ENCODE assay signal across 8 cellular contexts in genomic region chr5:149730620-149731331, GRCh38.
DNase-seq lines count a peak whose midpoint lies in the region; ATAC-seq and TF ChIP-seq lines count a peak whose summit lies in the region.

No MANE protein-coding gene starts in this region.

- H3K4me3 ChIP-seq in HUES6 (ENCODE audit: low read depth, low read length) (peak overlapping the region; percentile 70), WERI-Rb-1 (ENCODE audit: low read depth, low read length) (peak overlapping the region; percentile 71)

- DNase-seq in EL (peak; percentile 43), WERI-Rb-1 (peak; percentile 37), caudate nucleus (lab: John Stamatoyannopoulos, UW) (peak in 41 of 61 donors; percentile 15 to 79 (median 56)), kidney tubule cell (ENCODE audit: low spot score) (peak; percentile 12), COLO829 (ENCODE audit: low spot score) (no peak)
- peak; percentile 33 for DNase-seq in stimulated activated CD4-positive, alpha-beta T cell treated with anti-CD3 and anti-CD28 coated beads, Interleukin-1b, Interleukin-23, amount 100 ng/mL, for 48 hours

- H3K36me3 ChIP-seq in HUES6 (ENCODE audit: control insufficient read depth, insufficient read depth, low read length) (no peaks in the 10 kb centered on the region), WERI-Rb-1 (no peaks in the 10 kb centered on the region)

- H3K9me3 ChIP-seq in HUES6 (ENCODE audit: control insufficient read depth, insufficient read depth, low read depth, low read length) (no peaks in the 10 kb centered on the region), WERI-Rb-1 (ENCODE audit: severe bottlenecking) (no peaks in the 10 kb centered on the region)

- TF ChIP-seq CTCF in WERI-Rb-1 (IDR thresholded peaks at IDR 0.05; ENCODE audit: low read depth, low read length): peak; percentile 16; the same call in 1 of the 2 replicates

- peaks cover 17% of the 10 kb centered on the region for H3K4me1 ChIP-seq in HUES6 (ENCODE audit: control insufficient read depth, insufficient read depth, low read length)

- H3K9ac ChIP-seq in HUES6 (ENCODE audit: low read length): peak overlapping the region; percentile 74

- ATAC-seq in GM21423 (IDR thresholded peaks at IDR 0.05; ENCODE audit: unreplicated experiment): peak; percentile 24

- peaks cover 11% of the 10 kb centered on the region for H3K27me3 ChIP-seq in HUES6 (ENCODE audit: control insufficient read depth, insufficient read depth, low read length)
- peaks cover 18% of the 10 kb centered on the region for H3K27me3 ChIP-seq in WERI-Rb-1 (ENCODE audit: insufficient read depth, low read depth, severe bottlenecking)

- H3K27ac ChIP-seq in HUES6 (ENCODE audit: low read depth, low read length): peak overlapping the region; percentile 90; the same call in 1 of the 2 replicates
- no peak overlapping the region for H3K27ac ChIP-seq in WERI-Rb-1
- peak overlapping the region; percentile 67 for H3K27ac ChIP-seq in caudate nucleus (ENCODE audit: low read depth, low read length)
